ENCODE assay signal across 11 cellular contexts in genomic region chr2:227462463-227462951, GRCh38. TPM values are rescaled to one million over a fixed set of nuclear protein-coding genes. Genes with fewer than 3 reads are reported as not detected.
DNase-seq lines count a peak whose midpoint lies in the region; ATAC-seq lines count a peak whose summit lies in the region.
"Had no signal": no experiment of that assay in that cellular context is flagged by ENCODE, and none has a peak within 500 bp of the region (broad histone marks: within the 10 kb centered on the region; RNA-seq: fewer than 3 reads in every experiment).

No MANE protein-coding gene starts in this region.

- in situ Hi-C loops in KBM-7 (cut with MboI; ENCODE audit: low pct_unique_long_range_greater_than_20kb, low sequenced_read_pairs), result no loop called here

- no peak overlapping the region for H3K4me2 ChIP-seq in trophoblast cell (ENCODE audit: low read length)

- no peak overlapping the region for H3K4me3 ChIP-seq in trophoblast cell (ENCODE audit: low read depth, low read length)

- H4K12ac ChIP-seq in trophoblast cell (ENCODE audit: low read depth, low read length), result no peak overlapping the region

- no peaks in the 10 kb centered on the region for H3K36me3 ChIP-seq in trophoblast cell (ENCODE audit: control insufficient read depth in 1 of 2, insufficient read depth in 2 of 2, low read length in 2 of 2)

- no peak overlapping the region for H3K9ac ChIP-seq in trophoblast cell (ENCODE audit: low read length)

- H3K27me3 ChIP-seq in trophoblast cell (ENCODE audit: insufficient read depth, low read length), result no peaks in the 10 kb centered on the region

- ATAC-seq in GM18861 (IDR thresholded peaks at IDR 0.05; ENCODE audit: unreplicated experiment), result peak; percentile 55
- ATAC-seq in GM21619 (IDR thresholded peaks at IDR 0.05; ENCODE audit: unreplicated experiment), result peak; percentile 60
- ATAC-seq in HG03520 (IDR thresholded peaks at IDR 0.05; ENCODE audit: unreplicated experiment), result peak; percentile 54
- ATAC-seq: HCT116 had no signal

- H3K9me3 ChIP-seq in trophoblast cell (ENCODE audit: insufficient read depth, low read depth, low read length), result no peaks in the 10 kb centered on the region

- H2AK5ac ChIP-seq in trophoblast cell (ENCODE audit: low read length), result no peak overlapping the region

- H2BK5ac ChIP-seq in trophoblast cell (ENCODE audit: low read depth, low read length, poor library complexity), result no peak overlapping the region

- no peaks in the 10 kb centered on the region for H3K79me2 ChIP-seq in trophoblast cell (ENCODE audit: control insufficient read depth, insufficient read depth, low read length, poor library complexity)

- H3K14ac ChIP-seq in trophoblast cell (ENCODE audit: low read length), result no peak overlapping the region

- no peak overlapping the region for H3K23ac ChIP-seq in trophoblast cell (ENCODE audit: low read length)

- H2BK12ac ChIP-seq in trophoblast cell (ENCODE audit: low read length), result no peak overlapping the region

- no peak overlapping the region for H3K4ac ChIP-seq in trophoblast cell (ENCODE audit: low read depth, low read length)

- no peak overlapping the region for H2BK120ac ChIP-seq in trophoblast cell (ENCODE audit: insufficient read depth, low read length, poor library complexity)

- intact Hi-C loops in head of caudate nucleus (cut with DNase I), result no loop called here

- peaks cover 15% of the 10 kb centered on the region for H3K79me1 ChIP-seq in trophoblast cell (ENCODE audit: low read length)

- H4K91ac ChIP-seq in trophoblast cell (ENCODE audit: low read depth, low read length), result no peak overlapping the region

- whole genome bisulfite sequencing in trophoblast cell (ENCODE audit: extremely low coverage, insufficient coverage, insufficient read length), result no CpG with 5 or more reads among the region's 6 CpGs

- H4K8ac ChIP-seq in trophoblast cell (ENCODE audit: low read depth, low read length), result no peak overlapping the region

- peaks cover 10 to 13% of the 10 kb centered on the region in 2 experiments for H3K4me1 ChIP-seq in trophoblast cell (ENCODE audit: control insufficient read depth in 1 of 2, insufficient read depth in 2 of 2, low read length in 2 of 2)

- H3K27ac ChIP-seq in trophoblast cell (ENCODE audit: low read depth, low read length), result no peak overlapping the region

- DNase-seq in trophoblast cell, result peak; percentile 81 to 83
- DNase-seq in activated gamma-delta T cell (lab: John Stamatoyannopoulos, UW), result no peak
- DNase-seq in head of caudate nucleus, result no peak
- DNase-seq in KBM-7, result no peak
- DNase-seq: activated CD8-positive, alpha-beta memory T cell treated with anti-CD3 and anti-CD28 coated beads, Interleukin-2, amount 50 U/mL, for 48 hours; NCI-H774; stimulated activated naive CD4-positive, alpha-beta T cell treated with Interleukin-2 at 50 U/mL for 16 hours had no signal

- H3K18ac ChIP-seq in trophoblast cell (ENCODE audit: low read length), result no peak overlapping the region

- H2AFZ ChIP-seq in trophoblast cell (ENCODE audit: insufficient read depth, low read length, poor library complexity), result no peak overlapping the region

RNA-seq across cellular contexts. Expression of gene AGFG1, which starts 9.4 kb away (rescaled TPM):
- 95.7 and 100 TPM in 2 replicates for polyA plus RNA-seq in trophoblast cell (2013)

Comparison
In these comparisons a context has a peak if more than half of its experiments do, and no peak if none do; other contexts are left out.
1. DNase-seq: peak in trophoblast cell (2 of 2); none in activated gamma-delta T cell (single experiment), head of caudate nucleus (0 of 42) and KBM-7 (single experiment).
2. Peak in every context shown above with its lines, with median percentiles within 50 percentile points of each other: ATAC-seq.